ENCODE assay signal across 1 cellular context in the genomic region with DNA sequence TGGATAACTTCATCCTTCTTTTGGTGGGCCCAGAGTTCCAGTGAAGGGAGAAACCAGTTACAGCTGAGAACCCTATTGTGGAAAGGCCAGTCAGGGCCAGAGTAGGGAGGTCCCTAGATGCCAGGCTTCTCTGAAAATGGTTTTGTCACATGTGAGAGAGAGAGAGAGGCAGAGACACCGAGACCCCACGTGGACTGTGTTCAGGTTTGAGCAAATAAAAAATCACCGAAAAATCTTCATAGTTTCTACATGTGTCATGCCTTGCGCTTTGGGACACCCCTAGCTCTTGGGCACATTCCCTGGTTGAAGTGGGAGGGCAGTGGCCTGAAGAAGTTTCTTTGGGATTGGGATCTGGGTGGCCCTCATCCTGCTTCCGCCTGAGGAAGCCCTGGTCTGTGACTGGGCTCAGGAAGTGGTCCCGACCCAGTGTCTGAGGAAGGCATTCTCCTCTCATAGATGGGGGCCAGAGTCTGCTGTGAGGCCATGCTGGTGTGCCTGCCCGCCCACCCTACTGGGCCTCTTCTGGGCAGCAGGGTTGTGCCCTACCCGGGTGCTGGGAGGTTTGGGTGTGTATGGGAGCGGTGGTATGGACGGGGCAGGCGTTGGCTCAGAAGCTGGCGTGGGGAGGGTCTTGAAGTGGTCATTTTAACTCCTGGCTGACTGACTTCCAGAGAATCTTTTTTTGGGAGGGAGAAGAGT.
TF ChIP-seq lines count a peak whose summit lies in the region.

No MANE protein-coding gene starts in this region.

TF ChIP-seq in GM23338, 12 proteins besides CTCF, POLR2A, EP300 and RAD21 (continued from another document):
- TF ChIP-seq, protein P1, sequence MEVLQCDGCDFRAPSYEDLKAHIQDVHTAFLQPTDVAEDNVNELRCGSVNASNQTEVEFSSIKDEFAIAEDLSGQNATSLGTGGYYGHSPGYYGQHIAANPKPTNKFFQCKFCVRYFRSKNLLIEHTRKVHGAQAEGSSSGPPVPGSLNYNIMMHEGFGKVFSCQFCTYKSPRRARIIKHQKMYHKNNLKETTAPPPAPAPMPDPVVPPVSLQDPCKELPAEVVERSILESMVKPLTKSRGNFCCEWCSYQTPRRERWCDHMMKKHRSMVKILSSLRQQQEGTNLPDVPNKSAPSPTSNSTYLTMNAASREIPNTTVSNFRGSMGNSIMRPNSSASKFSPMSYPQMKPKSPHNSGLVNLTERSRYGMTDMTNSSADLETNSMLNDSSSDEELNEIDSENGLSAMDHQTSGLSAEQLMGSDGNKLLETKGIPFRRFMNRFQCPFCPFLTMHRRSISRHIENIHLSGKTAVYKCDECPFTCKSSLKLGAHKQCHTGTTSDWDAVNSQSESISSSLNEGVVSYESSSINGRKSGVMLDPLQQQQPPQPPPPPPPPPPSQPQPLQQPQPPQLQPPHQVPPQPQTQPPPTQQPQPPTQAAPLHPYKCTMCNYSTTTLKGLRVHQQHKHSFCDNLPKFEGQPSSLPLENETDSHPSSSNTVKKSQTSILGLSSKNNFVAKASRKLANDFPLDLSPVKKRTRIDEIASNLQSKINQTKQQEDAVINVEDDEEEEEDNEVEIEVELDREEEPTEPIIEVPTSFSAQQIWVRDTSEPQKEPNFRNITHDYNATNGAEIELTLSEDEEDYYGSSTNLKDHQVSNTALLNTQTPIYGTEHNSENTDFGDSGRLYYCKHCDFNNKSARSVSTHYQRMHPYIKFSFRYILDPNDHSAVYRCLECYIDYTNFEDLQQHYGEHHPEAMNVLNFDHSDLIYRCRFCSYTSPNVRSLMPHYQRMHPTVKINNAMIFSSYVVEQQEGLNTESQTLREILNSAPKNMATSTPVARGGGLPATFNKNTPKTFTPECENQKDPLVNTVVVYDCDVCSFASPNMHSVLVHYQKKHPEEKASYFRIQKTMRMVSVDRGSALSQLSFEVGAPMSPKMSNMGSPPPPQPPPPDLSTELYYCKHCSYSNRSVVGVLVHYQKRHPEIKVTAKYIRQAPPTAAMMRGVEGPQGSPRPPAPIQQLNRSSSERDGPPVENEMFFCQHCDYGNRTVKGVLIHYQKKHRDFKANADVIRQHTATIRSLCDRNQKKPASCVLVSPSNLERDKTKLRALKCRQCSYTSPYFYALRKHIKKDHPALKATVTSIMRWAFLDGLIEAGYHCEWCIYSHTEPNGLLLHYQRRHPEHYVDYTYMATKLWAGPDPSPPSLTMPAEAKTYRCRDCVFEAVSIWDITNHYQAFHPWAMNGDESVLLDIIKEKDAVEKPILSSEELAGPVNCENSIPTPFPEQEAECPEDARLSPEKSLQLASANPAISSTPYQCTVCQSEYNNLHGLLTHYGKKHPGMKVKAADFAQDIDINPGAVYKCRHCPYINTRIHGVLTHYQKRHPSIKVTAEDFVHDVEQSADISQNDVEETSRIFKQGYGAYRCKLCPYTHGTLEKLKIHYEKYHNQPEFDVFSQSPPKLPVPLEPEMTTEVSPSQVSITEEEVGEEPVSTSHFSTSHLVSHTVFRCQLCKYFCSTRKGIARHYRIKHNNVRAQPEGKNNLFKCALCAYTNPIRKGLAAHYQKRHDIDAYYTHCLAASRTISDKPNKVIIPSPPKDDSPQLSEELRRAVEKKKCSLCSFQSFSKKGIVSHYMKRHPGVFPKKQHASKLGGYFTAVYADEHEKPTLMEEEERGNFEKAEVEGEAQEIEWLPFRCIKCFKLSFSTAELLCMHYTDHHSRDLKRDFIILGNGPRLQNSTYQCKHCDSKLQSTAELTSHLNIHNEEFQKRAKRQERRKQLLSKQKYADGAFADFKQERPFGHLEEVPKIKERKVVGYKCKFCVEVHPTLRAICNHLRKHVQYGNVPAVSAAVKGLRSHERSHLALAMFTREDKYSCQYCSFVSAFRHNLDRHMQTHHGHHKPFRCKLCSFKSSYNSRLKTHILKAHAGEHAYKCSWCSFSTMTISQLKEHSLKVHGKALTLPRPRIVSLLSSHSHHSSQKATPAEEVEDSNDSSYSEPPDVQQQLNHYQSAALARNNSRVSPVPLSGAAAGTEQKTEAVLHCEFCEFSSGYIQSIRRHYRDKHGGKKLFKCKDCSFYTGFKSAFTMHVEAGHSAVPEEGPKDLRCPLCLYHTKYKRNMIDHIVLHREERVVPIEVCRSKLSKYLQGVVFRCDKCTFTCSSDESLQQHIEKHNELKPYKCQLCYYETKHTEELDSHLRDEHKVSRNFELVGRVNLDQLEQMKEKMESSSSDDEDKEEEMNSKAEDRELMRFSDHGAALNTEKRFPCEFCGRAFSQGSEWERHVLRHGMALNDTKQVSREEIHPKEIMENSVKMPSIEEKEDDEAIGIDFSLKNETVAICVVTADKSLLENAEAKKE (CRISPR knock-in tag; IDR thresholded peaks at IDR 0.05) = no peak
- TF ChIP-seq ZNF114 (CRISPR knock-in tag; IDR thresholded peaks at IDR 0.05) = no peak
- TF ChIP-seq JUNB (IDR thresholded peaks at IDR 0.05; ENCODE audit: unreplicated experiment) = no peak
- TF ChIP-seq NANOG (IDR thresholded peaks at IDR 0.05; ENCODE audit: borderline replicate concordance) = no peak
- TF ChIP-seq ZNF331 (CRISPR knock-in tag; IDR thresholded peaks at IDR 0.05; ENCODE audit: low read depth) = no peak
- no peak for TF ChIP-seq ETS1 (IDR thresholded peaks at IDR 0.05)
- no peak for TF ChIP-seq POLR2AphosphoS5 (IDR thresholded peaks at IDR 0.05; ENCODE audit: low read depth)
- TF ChIP-seq CREB1 (CRISPR knock-in tag; IDR thresholded peaks at IDR 0.05; ENCODE audit: low read depth) = no peak
- TF ChIP-seq STAT1 (IDR thresholded peaks at IDR 0.05; ENCODE audit: unreplicated experiment) = no peak
- TF ChIP-seq, protein P2, sequence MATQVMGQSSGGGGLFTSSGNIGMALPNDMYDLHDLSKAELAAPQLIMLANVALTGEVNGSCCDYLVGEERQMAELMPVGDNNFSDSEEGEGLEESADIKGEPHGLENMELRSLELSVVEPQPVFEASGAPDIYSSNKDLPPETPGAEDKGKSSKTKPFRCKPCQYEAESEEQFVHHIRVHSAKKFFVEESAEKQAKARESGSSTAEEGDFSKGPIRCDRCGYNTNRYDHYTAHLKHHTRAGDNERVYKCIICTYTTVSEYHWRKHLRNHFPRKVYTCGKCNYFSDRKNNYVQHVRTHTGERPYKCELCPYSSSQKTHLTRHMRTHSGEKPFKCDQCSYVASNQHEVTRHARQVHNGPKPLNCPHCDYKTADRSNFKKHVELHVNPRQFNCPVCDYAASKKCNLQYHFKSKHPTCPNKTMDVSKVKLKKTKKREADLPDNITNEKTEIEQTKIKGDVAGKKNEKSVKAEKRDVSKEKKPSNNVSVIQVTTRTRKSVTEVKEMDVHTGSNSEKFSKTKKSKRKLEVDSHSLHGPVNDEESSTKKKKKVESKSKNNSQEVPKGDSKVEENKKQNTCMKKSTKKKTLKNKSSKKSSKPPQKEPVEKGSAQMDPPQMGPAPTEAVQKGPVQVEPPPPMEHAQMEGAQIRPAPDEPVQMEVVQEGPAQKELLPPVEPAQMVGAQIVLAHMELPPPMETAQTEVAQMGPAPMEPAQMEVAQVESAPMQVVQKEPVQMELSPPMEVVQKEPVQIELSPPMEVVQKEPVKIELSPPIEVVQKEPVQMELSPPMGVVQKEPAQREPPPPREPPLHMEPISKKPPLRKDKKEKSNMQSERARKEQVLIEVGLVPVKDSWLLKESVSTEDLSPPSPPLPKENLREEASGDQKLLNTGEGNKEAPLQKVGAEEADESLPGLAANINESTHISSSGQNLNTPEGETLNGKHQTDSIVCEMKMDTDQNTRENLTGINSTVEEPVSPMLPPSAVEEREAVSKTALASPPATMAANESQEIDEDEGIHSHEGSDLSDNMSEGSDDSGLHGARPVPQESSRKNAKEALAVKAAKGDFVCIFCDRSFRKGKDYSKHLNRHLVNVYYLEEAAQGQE (IDR thresholded peaks at IDR 0.05; ENCODE audit: unreplicated experiment) = no peak
TF ChIP-seq in GM23338: peak in this region for 0.
